ENCODE assay signal across 19 cellular contexts in genomic region chr10:48745662-48746245, GRCh38.
A peak's percentile ranks its signal among the peaks of the same experiment; 100 is the strongest.
DNase-seq lines count a peak whose midpoint lies in the region; ATAC-seq and TF ChIP-seq lines count a peak whose summit lies in the region.
"Had no signal": no experiment of that assay in that cellular context is flagged by ENCODE, and none has a peak within 500 bp of the region (broad histone marks: within the 10 kb centered on the region; RNA-seq: fewer than 3 reads in every experiment).

No MANE protein-coding gene starts in this region.

- DNase-seq in Caco-2 (peak; percentile 55 to 71), LNCaP clone FGC (ENCODE audit: low read depth) (no peak), esophagus muscularis mucosa (ENCODE audit: extremely low spot score) (peak; percentile 64), osteocyte (ENCODE audit: extremely low spot score, unreplicated experiment) (peak; percentile 81), GM10248 (ENCODE audit: extremely low spot score) (no peak)
- DNase-seq in activated T-cell treated with anti-CD3 and anti-CD28 coated beads, Interleukin-2, amount 50 U/mL, for 24 hours: no peak
- DNase-seq: activated CD4-positive, alpha-beta memory T cell treated with anti-CD3 and anti-CD28 coated beads for 36 hours; activated T-cell treated with anti-CD3 and anti-CD28 coated beads, Interleukin-2, amount 50 U/mL, for 72 hours; colonic mucosa; EL; foreskin melanocyte; Karpas-422; left ventricle myocardium inferior; NCI-H2227 treated with DMSO at 0.1 percent for 48 hours; sigmoid colon had no signal

- no peak overlapping the region for H3K4me3 ChIP-seq in Caco-2 (ENCODE audit: low read depth, low read length)
- H3K4me3 ChIP-seq in LNCaP clone FGC (ENCODE audit: low read depth, low read length): no peak overlapping the region
- H3K4me3 ChIP-seq in esophagus muscularis mucosa: no peak overlapping the region
- H3K4me3 ChIP-seq: colonic mucosa, left ventricle myocardium inferior, sigmoid colon, upper lobe of left lung had no signal

- no TSS peak for BruUV-seq in Caco-2 (replicated peaks; lab: Mats Ljungman, UMichigan)

- H3K4me1 Mint-ChIP-seq in Caco-2 (ENCODE audit: low read depth, unreplicated experiment) (no peaks in the 10 kb centered on the region), osteocyte (ENCODE audit: unreplicated experiment) (no peaks in the 10 kb centered on the region)
- H3K4me1 Mint-ChIP-seq in activated T-cell treated with anti-CD3 and anti-CD28 coated beads, Interleukin-2, amount 50 U/mL, for 24 hours (ENCODE audit: low read depth): no peaks in the 10 kb centered on the region

- H3K9me3 Mint-ChIP-seq in Caco-2 (ENCODE audit: unreplicated experiment) (no peaks in the 10 kb centered on the region), osteocyte (ENCODE audit: unreplicated experiment) (no peaks in the 10 kb centered on the region)
- peaks cover 6% of the 10 kb centered on the region for H3K9me3 Mint-ChIP-seq in activated T-cell treated with anti-CD3 and anti-CD28 coated beads, Interleukin-2, amount 50 U/mL, for 24 hours

- H3K4me3 Mint-ChIP-seq in Caco-2 (ENCODE audit: unreplicated experiment) (no peak overlapping the region), osteocyte (ENCODE audit: unreplicated experiment) (no peak overlapping the region)
- no peak overlapping the region for H3K4me3 Mint-ChIP-seq in activated T-cell treated with anti-CD3 and anti-CD28 coated beads, Interleukin-2, amount 50 U/mL, for 24 hours
- H3K4me3 Mint-ChIP-seq: activated CD4-positive, alpha-beta memory T cell treated with anti-CD3 and anti-CD28 coated beads for 36 hours; activated T-cell treated with anti-CD3 and anti-CD28 coated beads, Interleukin-2, amount 50 U/mL, for 72 hours; stimulated activated naive CD8-positive, alpha-beta T cell treated with anti-CD3 and anti-CD28 coated beads, Interleukin-15, Interleukin-2, amounts not matched to agents 100 ng/mL and 50 ng/mL, for 24 hours had no signal

- H3K9me3 ChIP-seq in Caco-2 (no peaks in the 10 kb centered on the region), esophagus muscularis mucosa (peaks cover 0 to 4% (median 2%) of the 10 kb centered on the region in 4 donors)
- H3K9me3 ChIP-seq: colonic mucosa, sigmoid colon, upper lobe of left lung had no signal

- H3K27ac Mint-ChIP-seq in Caco-2 (ENCODE audit: unreplicated experiment): no peak overlapping the region
- no peak overlapping the region for H3K27ac Mint-ChIP-seq in osteocyte (ENCODE audit: unreplicated experiment)
- H3K27ac Mint-ChIP-seq in activated T-cell treated with anti-CD3 and anti-CD28 coated beads, Interleukin-2, amount 50 U/mL, for 24 hours: no peak overlapping the region
- H3K27ac Mint-ChIP-seq: activated CD4-positive, alpha-beta memory T cell treated with anti-CD3 and anti-CD28 coated beads for 36 hours; activated T-cell treated with anti-CD3 and anti-CD28 coated beads, Interleukin-2, amount 50 U/mL, for 72 hours; stimulated activated naive CD8-positive, alpha-beta T cell treated with anti-CD3 and anti-CD28 coated beads, Interleukin-15, Interleukin-2, amounts not matched to agents 100 ng/mL and 50 ng/mL, for 24 hours had no signal

- TF ChIP-seq CTCF in Caco-2 (IDR thresholded peaks at IDR 0.05; ENCODE audit: insufficient read depth in 1 of 2, low read depth in 1 of 2, low read length in 1 of 2, severe bottlenecking in 1 of 2, unreplicated experiment in 1 of 2) (peak; percentile 68 to 87), LNCaP clone FGC (IDR thresholded peaks at IDR 0.05; ENCODE audit: control insufficient read depth, extremely low read depth, insufficient read depth) (peak; percentile 24; the same call in 1 of the 2 replicates), esophagus muscularis mucosa (IDR thresholded peaks at IDR 0.05) (no peak), osteocyte (IDR thresholded peaks at IDR 0.05) (no peak), GM10248 (IDR thresholded peaks at IDR 0.05; ENCODE audit: control extremely low read depth, extremely low read depth, low read depth, missing control alignments) (no peak)

- intact Hi-C loops in Caco-2 (cut with micrococcal nuclease; ENCODE audit: unreplicated experiment) (loop anchor here (1.0 kb wide), 1 partner anchor 76 kb away; no protein-coding TSS in a partner anchor), esophagus muscularis mucosa (cut with DNase I) (no loop called here)

- no peaks in the 10 kb centered on the region for H3K36me3 Mint-ChIP-seq in Caco-2 (ENCODE audit: insufficient read depth, unreplicated experiment)
- no peaks in the 10 kb centered on the region for H3K36me3 Mint-ChIP-seq in osteocyte (ENCODE audit: unreplicated experiment)
- H3K36me3 Mint-ChIP-seq in activated T-cell treated with anti-CD3 and anti-CD28 coated beads, Interleukin-2, amount 50 U/mL, for 24 hours (ENCODE audit: low read depth): no peaks in the 10 kb centered on the region
- H3K36me3 Mint-ChIP-seq: activated CD4-positive, alpha-beta memory T cell treated with anti-CD3 and anti-CD28 coated beads for 36 hours had no signal

- 69% methylated on average over 26 of the region's 27 CpGs for WGBS in esophagus muscularis mucosa

- H3K36me3 ChIP-seq in Caco-2 (ENCODE audit: control insufficient read depth, insufficient read depth, low read length): no peaks in the 10 kb centered on the region
- H3K36me3 ChIP-seq in esophagus muscularis mucosa: no peaks in the 10 kb centered on the region
- H3K36me3 ChIP-seq: colonic mucosa, left ventricle myocardium inferior, sigmoid colon, upper lobe of left lung had no signal

- no peak overlapping the region for H3K27ac ChIP-seq in esophagus muscularis mucosa (replicated peaks in 1 of 4)
- H3K27ac ChIP-seq: colonic mucosa, left ventricle myocardium inferior, sigmoid colon, upper lobe of left lung had no signal

- TF ChIP-seq EP300 in esophagus muscularis mucosa (IDR thresholded peaks at IDR 0.05): no peak

- H3K27me3 Mint-ChIP-seq in Caco-2 (ENCODE audit: insufficient read depth, unreplicated experiment) (peaks cover 29% of the 10 kb centered on the region), osteocyte (ENCODE audit: unreplicated experiment) (peaks cover 4% of the 10 kb centered on the region)
- no peaks in the 10 kb centered on the region for H3K27me3 Mint-ChIP-seq in activated T-cell treated with anti-CD3 and anti-CD28 coated beads, Interleukin-2, amount 50 U/mL, for 24 hours
- H3K27me3 Mint-ChIP-seq: stimulated activated naive CD8-positive, alpha-beta T cell treated with anti-CD3 and anti-CD28 coated beads, Interleukin-15, Interleukin-2, amounts not matched to agents 100 ng/mL and 50 ng/mL, for 24 hours had no signal

- H3K27me3 ChIP-seq in Caco-2 (replicated peaks; ENCODE audit: control insufficient read depth, insufficient read depth, low read length): no peaks in the 10 kb centered on the region; the same call in 1 of the 2 replicates
- no peaks in the 10 kb centered on the region for H3K27me3 ChIP-seq in esophagus muscularis mucosa
- H3K27me3 ChIP-seq: colonic mucosa, sigmoid colon, upper lobe of left lung had no signal

- no peak for TF ChIP-seq POLR2A in esophagus muscularis mucosa (IDR thresholded peaks at IDR 0.05; ENCODE audit: low read depth)

- POLR2A ChIA-PET in Caco-2 (lab: Charles Lee): no interaction called here
- POLR2A ChIA-PET in GM10248 (lab: Yijun Ruan, JAX): no interaction called here

- no peak for ATAC-seq in SK-N-SH treated with all-trans-retinoic acid at 6 μM for 48 hours
- ATAC-seq: activated naive CD4-positive, alpha-beta T cell treated with anti-CD3 and anti-CD28 coated beads, Interleukin-2, amount 50 U/mL, for 72 hours; activated T-cell treated with anti-CD3 and anti-CD28 coated beads, Interleukin-2, amount 50 U/mL, for 72 hours had no signal

- CTCF ChIA-PET in Caco-2 (lab: Charles Lee) (interaction anchor here (0.5 kb wide), 1 partner anchor 96 kb away, joined by 4 read pairs; no protein-coding TSS in a partner anchor), GM10248 (lab: Yijun Ruan, JAX) (interaction anchor here (0.6 to 1.5 kb wide), 3 partner anchors 15 to 90 kb away, joined by 3 to 7 read pairs (median 3); no protein-coding TSS in a partner anchor)

- H3K4me1 ChIP-seq in Caco-2 (no peaks in the 10 kb centered on the region), esophagus muscularis mucosa (no peaks in the 10 kb centered on the region)
- H3K4me1 ChIP-seq: colonic mucosa, sigmoid colon, upper lobe of left lung had no signal

TF ChIP-seq in SK-N-SH treated with all-trans-retinoic acid at 6 μM for 48 hours, 23 proteins besides CTCF, POLR2A, EP300 and RAD21 (continues in another document):
- TF ChIP-seq RARB (CRISPR knock-in tag; IDR thresholded peaks at IDR 0.05) (no peak), POU6F1 (CRISPR knock-in tag; IDR thresholded peaks at IDR 0.05; ENCODE audit: borderline replicate concordance, low read depth) (no peak), BACH2 (CRISPR knock-in tag; IDR thresholded peaks at IDR 0.05; ENCODE audit: borderline replicate concordance) (no peak), CREB5 (CRISPR knock-in tag; IDR thresholded peaks at IDR 0.05; ENCODE audit: low read depth) (no peak)

Comparison
In these comparisons a context has a peak if more than half of its experiments do, and no peak if none do; other contexts are left out.
1. DNase-seq: peak in Caco-2 (2 of 2), esophagus muscularis mucosa (single experiment) and osteocyte (single experiment); none in LNCaP clone FGC (single experiment), GM10248 (single experiment) and activated T-cell treated with anti-CD3 and anti-CD28 coated beads, Interleukin-2, amount 50 U/mL, for 24 hours (single experiment).
2. CTCF ChIP-seq: peak in Caco-2 (2 of 2) and LNCaP clone FGC (single experiment); none in esophagus muscularis mucosa (0 of 3), osteocyte (single experiment) and GM10248 (single experiment).